21 cellular contexts compared by ENCODE assay signal in genomic region chr3:5389057-5389456, GRCh38.
A peak's percentile ranks its signal among the peaks of the same experiment; 100 is the strongest.
DNase-seq lines count a peak whose midpoint lies in the region; ATAC-seq, FAIRE-seq and TF ChIP-seq lines count a peak whose summit lies in the region.
"Had no signal": no experiment of that assay in that cellular context is flagged by ENCODE, and none has a peak within 500 bp of the region (broad histone marks: within the 10 kb centered on the region; RNA-seq: fewer than 3 reads in every experiment).

No MANE protein-coding gene starts in this region.

- in situ Hi-C loops in KBM-7 (cut with MboI; ENCODE audit: low pct_unique_long_range_greater_than_20kb, low sequenced_read_pairs) = no loop called here

- TF ChIP-seq EP300 in A549 (IDR thresholded peaks at IDR 0.05) = no peak

- DNase-seq in A549 (ENCODE audit: low read depth in 1 of 2, low spot score in 1 of 2) = peak; percentile 11 to 20
- peak; percentile 2 for DNase-seq in KBM-7
- DNase-seq in endothelial cell of umbilical vein (ENCODE audit: low read depth, low spot score) = no peak
- no peak for DNase-seq in T-helper 2 cell
- no peak for DNase-seq in D341Med (ENCODE audit: low spot score)
- no peak for DNase-seq in NCI-H2171 (lab: John Stamatoyannopoulos, UW)
- DNase-seq: activated CD4-positive, alpha-beta T cell treated with anti-CD3 and anti-CD28 coated beads, Interleukin-2, amount 50 U/mL, for 48 hours; CD4-positive, alpha-beta memory T cell; cortex of kidney; glutamatergic neuron; KG1; NCI-H1105 treated with DMSO at 0.1 percent for 48 hours; NCI-H82; stimulated activated naive CD4-positive, alpha-beta T cell; T-cell had no signal

- intact Hi-C loops in endothelial cell of umbilical vein (cut with micrococcal nuclease) = no loop called here

- no peak for TF ChIP-seq RAD21 in A549 (conservative IDR thresholded peaks at IDR 0.05 in 1 of 2, IDR thresholded peaks at IDR 0.05 in 1 of 2)

- H4K20me1 ChIP-seq in endothelial cell of umbilical vein (replicated peaks; ENCODE audit: control insufficient read depth, extremely low read depth, insufficient read depth, low read length) = no peaks in the 10 kb centered on the region

- no peak overlapping the region for H3K27ac ChIP-seq in A549
- H3K27ac ChIP-seq in endothelial cell of umbilical vein (ENCODE audit: insufficient read depth, low read depth, low read length) = no peak overlapping the region
- H3K27ac ChIP-seq in mesodermal cell (ENCODE audit: low read depth, low read length, severe bottlenecking) = peak overlapping the region; percentile 24
- H3K27ac ChIP-seq: neural progenitor cell, tibial nerve, VCaP had no signal

- FAIRE-seq in A549 (lab: Jason Lieb, UNC) (no peak), endothelial cell of umbilical vein (lab: Jason Lieb, UNC) (no peak)

- no TSS peak for BruUV-seq in endothelial cell of umbilical vein (replicated peaks; lab: Mats Ljungman, UMichigan)

- H3K27me3 ChIP-seq in endothelial cell of umbilical vein (ENCODE audit: control insufficient read depth in 2 of 2, insufficient read depth in 2 of 2, low read length in 2 of 2) = no peaks in the 10 kb centered on the region
- H3K27me3 ChIP-seq: neural progenitor cell, tibial nerve had no signal

- TF ChIP-seq POLR2A in A549 (IDR thresholded peaks at IDR 0.05; ENCODE audit: low read length) = no peak
- no peak for TF ChIP-seq POLR2A in endothelial cell of umbilical vein (IDR thresholded peaks at IDR 0.05; ENCODE audit: low read depth, low read length)

- TF ChIP-seq CTCF in A549 (IDR thresholded peaks at IDR 0.05) (no peak), endothelial cell of umbilical vein (IDR thresholded peaks at IDR 0.05; ENCODE audit: extremely low read depth in 1 of 2, insufficient read depth in 1 of 2, low read depth in 1 of 2, low read length in 2 of 2) (no peak)

- ATAC-seq in A549 = peak in 1 of 2 experiments; percentile 50; a peak in 3 of 6 replicates
- no peak for ATAC-seq in HG03439 (IDR thresholded peaks at IDR 0.05; ENCODE audit: unreplicated experiment)
- ATAC-seq: Panc1, T-cell had no signal

- H3K36me3 ChIP-seq in endothelial cell of umbilical vein (ENCODE audit: control insufficient read depth in 2 of 2, extremely low read depth in 1 of 2, insufficient read depth in 2 of 2, low read length in 2 of 2) (no peaks in the 10 kb centered on the region), mesodermal cell (ENCODE audit: control insufficient read depth, insufficient read depth, low read length) (no peaks in the 10 kb centered on the region)
- H3K36me3 ChIP-seq: neural progenitor cell, tibial nerve had no signal

- dilution Hi-C loops in endothelial cell of umbilical vein (cut with MboI; ENCODE audit: extremely low pct_ligation_motif_present, low sequenced_read_pairs) = no loop called here

- H3K4me1 ChIP-seq in A549 (peaks cover 7% of the 10 kb centered on the region), endothelial cell of umbilical vein (ENCODE audit: control insufficient read depth, extremely low read depth, insufficient read depth, low read length) (no peaks in the 10 kb centered on the region), mesodermal cell (ENCODE audit: control insufficient read depth, insufficient read depth, low read length, poor library complexity, severe bottlenecking) (peaks cover 11% of the 10 kb centered on the region)
- H3K4me1 ChIP-seq: neural progenitor cell, tibial nerve had no signal

- 18% methylated on average over 4 of the region's 4 CpGs for WGBS in A549 (ENCODE audit: missing lambda C conversion rate)
- WGBS in mesodermal cell (ENCODE audit: insufficient coverage in 2 of 2), 2 experiments = 93 to 100% methylated on average over 2 to 3 of the region's 4 CpGs

- peak overlapping the region; percentile 39; the same call in 1 of the 3 replicates for H3K4me2 ChIP-seq in A549
- no peak overlapping the region for H3K4me2 ChIP-seq in endothelial cell of umbilical vein (ENCODE audit: insufficient read depth, low read length)
- H3K4me2 ChIP-seq: neural progenitor cell had no signal

- no peaks in the 10 kb centered on the region for H3K79me2 ChIP-seq in endothelial cell of umbilical vein (ENCODE audit: control insufficient read depth, insufficient read depth, low read length)

- H3K9me3 ChIP-seq in A549 = no peaks in the 10 kb centered on the region
- peaks cover 4% of the 10 kb centered on the region for H3K9me3 ChIP-seq in endothelial cell of umbilical vein (replicated peaks; ENCODE audit: control insufficient read depth, insufficient read depth, low read length)
- no peaks in the 10 kb centered on the region for H3K9me3 ChIP-seq in mesodermal cell (ENCODE audit: control insufficient read depth, low read length)
- H3K9me3 ChIP-seq: tibial nerve had no signal

- H2AFZ ChIP-seq in endothelial cell of umbilical vein (ENCODE audit: low read depth, low read length) = no peak overlapping the region
- H2AFZ ChIP-seq: neural progenitor cell had no signal

- H3K4me3 ChIP-seq in A549 = no peak overlapping the region
- H3K4me3 ChIP-seq in endothelial cell of umbilical vein (replicated peaks in 1 of 3; ENCODE audit: insufficient read depth in 1 of 3, low read depth in 1 of 3, low read length in 3 of 3) = no peak overlapping the region
- H3K4me3 ChIP-seq in mesodermal cell (ENCODE audit: extremely low read depth, insufficient read depth, low read length, poor library complexity, severe bottlenecking) = no peak overlapping the region
- H3K4me3 ChIP-seq: neural progenitor cell, tibial nerve had no signal

- POLR2A ChIA-PET in A549 (lab: Yijun Ruan, JAX) = no interaction called here
- POLR2A ChIA-PET in endothelial cell of umbilical vein (lab: Charles Lee) = no interaction called here

- CTCF ChIA-PET in A549 (lab: Yijun Ruan, JAX) (no interaction called here), endothelial cell of umbilical vein (lab: Charles Lee) (no interaction called here)

- no peaks in the 10 kb centered on the region for H3K9me1 ChIP-seq in endothelial cell of umbilical vein (replicated peaks; ENCODE audit: control insufficient read depth, extremely low read depth, insufficient read depth, low read length)

- H3K9ac ChIP-seq in endothelial cell of umbilical vein (replicated peaks; ENCODE audit: extremely low read depth, insufficient read depth, low read length) = no peak overlapping the region
- H3K9ac ChIP-seq: neural progenitor cell had no signal

TF ChIP-seq in A549, 52 proteins besides CTCF, POLR2A, EP300 and RAD21:
- TF ChIP-seq FOSL2 (IDR thresholded peaks at IDR 0.05) = no peak
- peak; percentile 64; the same call in 1 of the 2 replicates for TF ChIP-seq FOSL2 (CRISPR knock-in tag; IDR thresholded peaks at IDR 0.05)
- TF ChIP-seq ZNF302 (CRISPR knock-in tag; IDR thresholded peaks at IDR 0.05) = no peak

TF ChIP-seq in endothelial cell of umbilical vein, 7 proteins besides CTCF, POLR2A, EP300 and RAD21:
- TF ChIP-seq FOS (IDR thresholded peaks at IDR 0.05; ENCODE audit: borderline replicate concordance, insufficient read depth, low read length) (no peak), GATA2 (IDR thresholded peaks at IDR 0.05; ENCODE audit: insufficient read depth, insufficient read length, low read depth, low read length) (no peak), POLR2AphosphoS5 (IDR thresholded peaks at IDR 0.05; ENCODE audit: insufficient read depth, low read depth, low read length) (no peak), JUN (IDR thresholded peaks at IDR 0.05; ENCODE audit: borderline replicate concordance, insufficient read depth, insufficient read length, low read depth) (peak; percentile 4), MYC (IDR thresholded peaks at IDR 0.05; ENCODE audit: low read depth, low read length) (no peak), EZH2 (IDR thresholded peaks at IDR 0.05; ENCODE audit: borderline replicate concordance, low read depth, low read length, severe bottlenecking) (no peak)
- TF ChIP-seq, protein P1, sequence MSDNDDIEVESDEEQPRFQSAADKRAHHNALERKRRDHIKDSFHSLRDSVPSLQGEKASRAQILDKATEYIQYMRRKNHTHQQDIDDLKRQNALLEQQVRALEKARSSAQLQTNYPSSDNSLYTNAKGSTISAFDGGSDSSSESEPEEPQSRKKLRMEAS (IDR thresholded peaks at IDR 0.05; ENCODE audit: insufficient read depth, insufficient read length) = no peak

Comparison
In these comparisons a context has a peak if more than half of its experiments do, and no peak if none do; other contexts are left out.
1. DNase-seq: peak in A549 (2 of 2) and KBM-7 (single experiment); none in endothelial cell of umbilical vein (single experiment), T-helper 2 cell (0 of 5), D341Med (single experiment) and NCI-H2171 (single experiment).